Comparison of ENCODE assay signal across 9 cellular contexts in the genomic region with DNA sequence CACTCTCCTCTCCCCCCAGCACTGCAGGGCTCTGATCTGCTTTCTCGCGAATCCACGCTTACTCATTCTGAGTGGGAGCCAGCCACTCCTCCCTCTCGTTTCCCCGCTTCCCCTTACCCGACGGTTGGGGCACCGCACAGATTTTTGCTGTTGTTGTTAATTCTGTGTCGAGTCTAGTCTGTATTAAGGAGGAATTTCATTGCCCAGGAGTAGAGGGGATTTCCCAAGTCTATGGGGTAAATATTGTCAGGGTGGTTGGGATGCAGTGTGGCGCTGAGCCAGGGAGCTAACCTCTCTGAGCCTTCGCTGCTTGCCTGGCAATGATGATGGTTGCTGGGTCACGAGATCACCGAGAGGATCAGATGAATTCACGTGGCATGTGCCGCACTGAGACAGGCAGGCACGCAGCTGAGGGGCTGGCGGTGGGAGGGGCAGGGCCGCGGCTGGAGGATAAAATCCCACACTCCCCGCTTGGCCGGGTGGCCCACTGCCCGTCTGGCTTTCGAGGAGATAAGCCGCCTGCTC.
DNase-seq lines count a peak whose midpoint lies in the region; ATAC-seq and TF ChIP-seq lines count a peak whose summit lies in the region.
"Had no signal": no experiment of that assay in that cellular context is flagged by ENCODE, and none has a peak within 500 bp of the region (broad histone marks: within the 10 kb centered on the region; RNA-seq: fewer than 3 reads in every experiment).

No MANE protein-coding gene starts in this region.

- peak overlapping the region; percentile 78 for H3K4me3 Mint-ChIP-seq in dendritic cell treated with granulocyte-macrophage colony-stimulating factor and Interleukin-4, amounts not matched to agents 40 ng/mL and 50 ng/mL, for 4 days
- H3K4me3 Mint-ChIP-seq in nephron: peak overlapping the region in 1 of 3 experiments; percentile 8

- no peaks in the 10 kb centered on the region for H3K27me3 Mint-ChIP-seq in dendritic cell treated with granulocyte-macrophage colony-stimulating factor and Interleukin-4, amounts not matched to agents 40 ng/mL and 50 ng/mL, for 4 days
- no peaks in the 10 kb centered on the region for H3K27me3 Mint-ChIP-seq in nephron (ENCODE audit: low read depth)

- DNase-seq in MV-4-11 (lab: John Stamatoyannopoulos, UW) (peak; percentile 46), LoVo (ENCODE audit: low spot score) (no peak), SIG-M5 treated with dmso at 0.1 percent for 504 hours (lab: John Stamatoyannopoulos, UW; ENCODE audit: unreplicated experiment) (no peak), HuH-7.5 (ENCODE audit: low spot score) (no peak)
- DNase-seq: glutamatergic neuron had no signal

- intact Hi-C loops in dendritic cell treated with granulocyte-macrophage colony-stimulating factor and Interleukin-4, amounts not matched to agents 40 ng/mL and 50 ng/mL, for 4 days (cut with micrococcal nuclease): loop anchor here (1.0 to 5.0 kb wide), 4 partner anchors 18 to 132 kb away; a partner anchor contains a TSS

- peaks cover 43% of the 10 kb centered on the region for H3K36me3 Mint-ChIP-seq in dendritic cell treated with granulocyte-macrophage colony-stimulating factor and Interleukin-4, amounts not matched to agents 40 ng/mL and 50 ng/mL, for 4 days (ENCODE audit: low read depth)
- H3K36me3 Mint-ChIP-seq in nephron (ENCODE audit: low read depth): no peaks in the 10 kb centered on the region

- H3K4me3 ChIP-seq in ACC112 (ENCODE audit: low read depth, low read length): 0 out of 2 replicates have a peak overlapping the region, but pooled peaks have one; percentile 18

- H3K4me1 ChIP-seq in ACC112 (ENCODE audit: control insufficient read depth, insufficient read depth, low read length, unreplicated experiment): peaks cover 49% of the 10 kb centered on the region

- no peak for TF ChIP-seq CTCF in nephron (IDR thresholded peaks at IDR 0.05; ENCODE audit: unreplicated experiment in 3 of 3)

- peaks cover 86% of the 10 kb centered on the region for H3K79me2 ChIP-seq in ACC112 (ENCODE audit: control insufficient read depth, insufficient read depth, low read length, unreplicated experiment)

- no peaks in the 10 kb centered on the region for H3K27me3 ChIP-seq in ACC112 (ENCODE audit: insufficient read depth, low read length)

- H3K4me1 Mint-ChIP-seq in dendritic cell treated with granulocyte-macrophage colony-stimulating factor and Interleukin-4, amounts not matched to agents 40 ng/mL and 50 ng/mL, for 4 days (ENCODE audit: low read depth): peaks cover 100% of the 10 kb centered on the region
- H3K4me1 Mint-ChIP-seq in nephron: peaks cover 81% of the 10 kb centered on the region

- H3K27ac ChIP-seq in ACC112 (ENCODE audit: low read depth, low read length): peak overlapping the region; percentile 64

- no peak for ATAC-seq in GM18858 (IDR thresholded peaks at IDR 0.05; ENCODE audit: unreplicated experiment)

- H3K27ac Mint-ChIP-seq in dendritic cell treated with granulocyte-macrophage colony-stimulating factor and Interleukin-4, amounts not matched to agents 40 ng/mL and 50 ng/mL, for 4 days: peak overlapping the region; percentile 98
- H3K27ac Mint-ChIP-seq in nephron: peak overlapping the region; percentile 41 to 67 (median 61)

- H3K36me3 ChIP-seq in ACC112 (ENCODE audit: insufficient read depth, low read length): no peaks in the 10 kb centered on the region

- no peaks in the 10 kb centered on the region for H3K9me3 Mint-ChIP-seq in dendritic cell treated with granulocyte-macrophage colony-stimulating factor and Interleukin-4, amounts not matched to agents 40 ng/mL and 50 ng/mL, for 4 days
- no peaks in the 10 kb centered on the region for H3K9me3 Mint-ChIP-seq in nephron

- no peak overlapping the region for H2AFZ ChIP-seq in ACC112 (ENCODE audit: low read length, unreplicated experiment)
